6 cellular contexts compared by ENCODE assay signal in the genomic region with DNA sequence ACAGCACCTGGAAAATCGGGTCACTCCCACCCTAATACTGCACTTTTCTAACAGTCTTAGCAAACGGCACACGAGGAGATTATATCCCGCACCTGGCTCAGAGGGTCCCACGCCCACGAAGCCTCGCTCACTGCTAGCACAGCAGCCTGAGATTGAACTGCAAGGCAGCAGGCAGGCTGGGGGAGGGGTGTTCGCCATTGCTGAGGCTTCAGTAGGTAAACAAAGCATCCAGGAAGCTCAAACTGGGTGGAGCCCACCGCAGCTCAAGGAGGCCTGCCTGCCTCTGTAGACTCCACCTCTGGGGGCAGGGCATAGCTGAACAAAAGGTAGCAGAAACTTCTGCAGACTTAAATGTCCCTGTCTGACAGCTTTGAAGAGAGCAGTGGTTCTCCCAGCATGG. TPM values are rescaled to one million over a fixed set of nuclear protein-coding genes. Genes with fewer than 3 reads are reported as not detected.
"Had no signal": no experiment of that assay in that cellular context is flagged by ENCODE, and none has a peak within 500 bp of the region (broad histone marks: within the 10 kb centered on the region; RNA-seq: fewer than 3 reads in every experiment).

No MANE protein-coding gene starts in this region.

RNA-seq across cellular contexts. Expression of a gene that starts 47.5 kb away (rescaled TPM):
- total RNA-seq: M059J, NCI-H460, OCI-LY7, RPMI7951, SJCRH30, SK-MEL-5 had no signal
